ENCODE assay signal across 29 cellular contexts in the genomic region with DNA sequence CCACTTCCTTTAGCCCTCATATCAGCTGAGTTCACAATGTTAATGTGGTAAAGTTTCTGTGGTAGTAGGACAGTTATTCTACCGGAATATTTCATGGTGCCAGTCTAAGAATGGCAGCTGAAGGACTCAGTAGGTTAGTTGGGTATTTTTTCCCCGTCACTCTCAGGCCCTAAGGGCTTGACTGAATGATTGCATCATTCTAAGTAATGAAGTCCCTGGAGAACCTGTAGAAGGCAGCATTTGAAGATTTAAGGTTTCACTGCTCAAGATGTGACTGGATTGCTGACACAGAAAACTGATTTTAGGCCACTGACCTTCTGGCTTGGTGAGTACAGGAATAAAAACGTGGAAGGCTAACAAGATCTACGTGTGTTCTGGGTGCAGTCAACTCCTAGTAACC.
"Had no signal": no experiment of that assay in that cellular context is flagged by ENCODE, and none has a peak within 500 bp of the region (broad histone marks: within the 10 kb centered on the region; RNA-seq: fewer than 3 reads in every experiment).

No MANE protein-coding gene starts in this region.

- H3K36me3 ChIP-seq: adrenal gland had no signal

- FAIRE-seq: TTC549 had no signal

- ATAC-seq: activated CD8-positive, alpha-beta T cell treated with anti-CD3 and anti-CD28 coated beads for 36 hours; activated naive CD4-positive, alpha-beta T cell treated with anti-CD3 and anti-CD28 coated beads, Interleukin-2, amount 50 U/mL, for 72 hours; activated T-cell treated with anti-CD3 and anti-CD28 coated beads, Interleukin-2, amount 50 U/mL, for 4 hours; activated T-cell treated with anti-CD3 and anti-CD28 coated beads, Interleukin-2, amount 50 U/mL, for 72 hours; activated T-helper 17 cell treated with anti-CD3 and anti-CD28 coated beads, Interleukin-2, amount 50 U/mL, for 72 hours had no signal

- H3K4me3 ChIP-seq: adrenal gland had no signal

- H3K27ac ChIP-seq: adrenal gland, VCaP had no signal

- DNase-seq: activated B cell treated with CpG ODN at 0.5 μM for 24 hours; activated CD4-positive, alpha-beta memory T cell treated with anti-CD3 and anti-CD28 coated beads for 36 hours; activated CD4-positive, alpha-beta T cell treated with anti-CD3 and anti-CD28 coated beads for 4 hours; activated CD4-positive, alpha-beta T cell treated with anti-CD3 and anti-CD28 coated beads, Interleukin-2, amount 10 ng/mL, durations not matched to agents 24 days and 14 days; activated CD4-positive, alpha-beta T cell treated with anti-CD3 and anti-CD28 coated beads, Interleukin-2, amount 50 U/mL, for 1 hour; activated CD4-positive, alpha-beta T cell treated with anti-CD3 and anti-CD28 coated beads, Interleukin-2, amount 50 U/mL, for 4 hours; activated CD4-positive, CD25-positive, alpha-beta regulatory T cell treated with anti-CD3 and anti-CD28 coated beads, Interleukin-2, amount 50 U/mL, for 72 hours; activated CD8-positive, alpha-beta memory T cell treated with anti-CD3 and anti-CD28 coated beads, Interleukin-2, amount 50 U/mL, for 4 hours; activated CD8-positive, alpha-beta T cell treated with anti-CD3 and anti-CD28 coated beads for 36 hours; activated effector memory CD4-positive, alpha-beta T cell treated with anti-CD3 and anti-CD28 coated beads, Interleukin-2, amount 50 U/mL, for 16 hours; activated gamma-delta T cell treated with Interleukin-2 at 50 U/mL for 16 hours; activated naive CD4-positive, alpha-beta T cell; activated naive CD4-positive, alpha-beta T cell treated with anti-CD3 and anti-CD28 coated beads for 36 hours; activated naive CD4-positive, alpha-beta T cell treated with anti-CD3 and anti-CD28 coated beads, Interleukin-2, amount 50 U/mL, for 16 hours; activated naive CD8-positive, alpha-beta T cell treated with anti-CD3 and anti-CD28 coated beads for 36 hours; activated T-cell treated with anti-CD3 and anti-CD28 coated beads for 4 hours; activated T-cell treated with anti-CD3 and anti-CD28 coated beads, Interleukin-2, amount 50 U/mL, for 1 hour; activated T-cell treated with anti-CD3 and anti-CD28 coated beads, Interleukin-2, amount 50 U/mL, for 4 hours; activated T-cell treated with anti-CD3 and anti-CD28 coated beads, Interleukin-2, amount 50 U/mL, for 72 hours; adrenal gland; amniotic stem cell; aorta; central memory CD4-positive, alpha-beta T cell; T-helper 2 cell; T-helper 9 cell had no signal

- H3K4me1 ChIP-seq: adrenal gland had no signal

- H3K9me3 ChIP-seq: adrenal gland had no signal
